In the genomic region with DNA sequence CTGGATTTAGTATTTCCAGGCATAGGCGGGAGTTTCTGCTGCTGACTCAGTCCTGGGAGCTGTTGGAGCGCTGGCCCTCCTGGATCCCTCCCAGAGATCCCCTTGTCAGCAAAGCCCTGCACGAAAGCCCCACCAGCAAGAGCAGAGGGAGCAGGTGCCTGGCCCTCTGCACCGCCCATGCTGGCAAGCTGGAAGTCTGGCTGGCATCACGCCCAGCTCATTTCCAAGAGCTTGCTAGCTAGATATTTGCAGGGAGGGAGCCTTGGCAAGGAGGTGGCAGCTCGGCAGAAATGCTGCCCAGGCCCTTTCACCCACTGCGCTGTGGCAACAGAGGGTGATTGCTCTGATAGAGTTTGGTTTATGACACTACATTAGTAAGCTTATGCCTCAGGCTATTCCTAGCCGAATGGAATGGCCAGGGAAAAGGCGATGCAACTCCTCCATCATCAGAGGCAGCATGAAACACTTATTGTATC, we compare ENCODE assay signal across 8 cellular contexts.
DNase-seq lines count a peak whose midpoint lies in the region; ATAC-seq and TF ChIP-seq lines count a peak whose summit lies in the region.

No MANE protein-coding gene starts in this region.

- H4K20me1 ChIP-seq in fibroblast of lung (ENCODE audit: control insufficient read depth, extremely low read depth, insufficient read depth, low read length), result no peaks in the 10 kb centered on the region

- H2AFZ ChIP-seq in fibroblast of lung (ENCODE audit: low read length), result no peak overlapping the region

- no peak overlapping the region for H3K27ac Mint-ChIP-seq in activated naive CD8-positive, alpha-beta T cell treated with anti-CD3 and anti-CD28 coated beads, Interleukin-2, amount 50 U/mL, for 24 hours
- H3K27ac Mint-ChIP-seq in osteocyte (ENCODE audit: unreplicated experiment) (no peak overlapping the region), T-cell (no peak overlapping the region)
- H3K27ac Mint-ChIP-seq in activated T-cell treated with anti-CD3 and anti-CD28 coated beads, Interleukin-2, amount 50 U/mL, for 24 hours, result no peak overlapping the region

- no peaks in the 10 kb centered on the region for H3K9me3 Mint-ChIP-seq in activated naive CD8-positive, alpha-beta T cell treated with anti-CD3 and anti-CD28 coated beads, Interleukin-2, amount 50 U/mL, for 24 hours
- H3K9me3 Mint-ChIP-seq in osteocyte (ENCODE audit: unreplicated experiment), result no peaks in the 10 kb centered on the region
- H3K9me3 Mint-ChIP-seq in T-cell, result no peaks in the 10 kb centered on the region
- no peaks in the 10 kb centered on the region for H3K9me3 Mint-ChIP-seq in activated T-cell treated with anti-CD3 and anti-CD28 coated beads, Interleukin-2, amount 50 U/mL, for 24 hours

- TF ChIP-seq CTCF in fibroblast of lung (conservative IDR thresholded peaks at IDR 0.05 in 1 of 2, IDR thresholded peaks at IDR 0.05 in 1 of 2; ENCODE audit: low read depth in 1 of 2, low read length in 2 of 2) (no peak), ovary (IDR thresholded peaks at IDR 0.05) (no peak), osteocyte (IDR thresholded peaks at IDR 0.05) (no peak)

- no peak for TF ChIP-seq EP300 in ovary (IDR thresholded peaks at IDR 0.05)

- no peak overlapping the region for H3K9ac ChIP-seq in fibroblast of lung (ENCODE audit: insufficient read depth, low read length)

- WGBS in ovary, 3 donors, result 26 to 28% (median 28%) methylated on average over 9 of the region's 9 CpGs

- no peaks in the 10 kb centered on the region for H3K79me2 ChIP-seq in fibroblast of lung (ENCODE audit: control insufficient read depth, insufficient read depth, low read length)

- TF ChIP-seq POLR2A in ovary (IDR thresholded peaks at IDR 0.05), result no peak

- no peak overlapping the region for H3K4me3 ChIP-seq in fibroblast of lung (replicated peaks in 1 of 4; ENCODE audit: control extremely low read depth in 1 of 4, insufficient read depth in 1 of 4, low read depth in 3 of 4, low read length in 4 of 4)
- no peak overlapping the region for H3K4me3 ChIP-seq in ovary

- H3K27ac ChIP-seq in fibroblast of lung (ENCODE audit: insufficient read depth, low read length) (no peak overlapping the region), ovary (no peak overlapping the region)

- H3K4me1 Mint-ChIP-seq in activated naive CD8-positive, alpha-beta T cell treated with anti-CD3 and anti-CD28 coated beads, Interleukin-2, amount 50 U/mL, for 24 hours, result no peaks in the 10 kb centered on the region
- H3K4me1 Mint-ChIP-seq in osteocyte (ENCODE audit: unreplicated experiment) (no peaks in the 10 kb centered on the region), T-cell (no peaks in the 10 kb centered on the region)
- no peaks in the 10 kb centered on the region for H3K4me1 Mint-ChIP-seq in activated T-cell treated with anti-CD3 and anti-CD28 coated beads, Interleukin-2, amount 50 U/mL, for 24 hours (ENCODE audit: low read depth)

- H3K27me3 ChIP-seq in fibroblast of lung (ENCODE audit: control insufficient read depth, insufficient read depth, low read length), result peaks cover 2% of the 10 kb centered on the region
- no peaks in the 10 kb centered on the region for H3K27me3 ChIP-seq in ovary

- H3K9me3 ChIP-seq in fibroblast of lung (ENCODE audit: control insufficient read depth, insufficient read depth, low read depth, low read length), result no peaks in the 10 kb centered on the region
- no peaks in the 10 kb centered on the region for H3K9me3 ChIP-seq in ovary

- POLR2A ChIA-PET in T-cell (lab: Charles Lee), result no interaction called here

- CTCF ChIA-PET in T-cell (lab: Charles Lee), result no interaction called here

- intact Hi-C loops in ovary (cut with DNase I), result no loop called here

- H3K4me1 ChIP-seq in fibroblast of lung (ENCODE audit: control insufficient read depth, extremely low read depth, insufficient read depth, low read length) (no peaks in the 10 kb centered on the region), ovary (ENCODE audit: insufficient read depth) (peaks cover 3% of the 10 kb centered on the region)

- H3K4me3 Mint-ChIP-seq in activated naive CD8-positive, alpha-beta T cell treated with anti-CD3 and anti-CD28 coated beads, Interleukin-2, amount 50 U/mL, for 24 hours, result no peak overlapping the region
- H3K4me3 Mint-ChIP-seq in osteocyte (ENCODE audit: unreplicated experiment) (no peak overlapping the region), T-cell (no peak overlapping the region)
- H3K4me3 Mint-ChIP-seq in activated T-cell treated with anti-CD3 and anti-CD28 coated beads, Interleukin-2, amount 50 U/mL, for 24 hours, result no peak overlapping the region

- peaks cover 4% of the 10 kb centered on the region for H3K27me3 Mint-ChIP-seq in activated naive CD8-positive, alpha-beta T cell treated with anti-CD3 and anti-CD28 coated beads, Interleukin-2, amount 50 U/mL, for 24 hours
- no peaks in the 10 kb centered on the region for H3K27me3 Mint-ChIP-seq in osteocyte (ENCODE audit: unreplicated experiment)
- peaks cover 0 to 8% of the 10 kb centered on the region in 2 donors for H3K27me3 Mint-ChIP-seq in T-cell
- peaks cover 9% of the 10 kb centered on the region for H3K27me3 Mint-ChIP-seq in activated T-cell treated with anti-CD3 and anti-CD28 coated beads, Interleukin-2, amount 50 U/mL, for 24 hours

- H3K36me3 ChIP-seq in fibroblast of lung (ENCODE audit: control insufficient read depth, insufficient read depth, low read length) (no peaks in the 10 kb centered on the region), ovary (no peaks in the 10 kb centered on the region)

- DNase-seq in DMS79 (lab: John Stamatoyannopoulos, UW), result peak; percentile 97
- DNase-seq in NCI-H524 (lab: John Stamatoyannopoulos, UW), result peak; percentile 51 to 85
- DNase-seq in fibroblast of lung (ENCODE audit: low read depth in 2 of 2), result peak; percentile 61 to 69
- peak; percentile 11 to 61 (median 46) for DNase-seq in ovary
- no peak for DNase-seq in activated naive CD8-positive, alpha-beta T cell treated with anti-CD3 and anti-CD28 coated beads, Interleukin-2, amount 50 U/mL, for 24 hours
- DNase-seq in osteocyte (ENCODE audit: extremely low spot score, unreplicated experiment), result no peak
- DNase-seq in T-cell, result no peak
- DNase-seq in activated T-cell treated with anti-CD3 and anti-CD28 coated beads, Interleukin-2, amount 50 U/mL, for 24 hours, result no peak

- H3K4me2 ChIP-seq in fibroblast of lung (ENCODE audit: extremely low read depth, insufficient read depth, low read length), result no peak overlapping the region

- no peaks in the 10 kb centered on the region for H3K36me3 Mint-ChIP-seq in activated naive CD8-positive, alpha-beta T cell treated with anti-CD3 and anti-CD28 coated beads, Interleukin-2, amount 50 U/mL, for 24 hours (ENCODE audit: low read depth)
- H3K36me3 Mint-ChIP-seq in osteocyte (ENCODE audit: unreplicated experiment), result no peaks in the 10 kb centered on the region
- no peaks in the 10 kb centered on the region for H3K36me3 Mint-ChIP-seq in T-cell
- no peaks in the 10 kb centered on the region for H3K36me3 Mint-ChIP-seq in activated T-cell treated with anti-CD3 and anti-CD28 coated beads, Interleukin-2, amount 50 U/mL, for 24 hours (ENCODE audit: low read depth)

- no peak for ATAC-seq in activated naive CD8-positive, alpha-beta T cell treated with anti-CD3 and anti-CD28 coated beads, Interleukin-2, amount 50 U/mL, for 24 hours
- ATAC-seq in T-cell (replicated peaks in 1 of 4), result no peak

Comparison
In these comparisons a context has a peak if more than half of its experiments do, and no peak if none do; other contexts are left out.
1. DNase-seq: peak in DMS79 (single experiment), NCI-H524 (2 of 2), fibroblast of lung (2 of 2) and ovary (5 of 5); none in activated naive CD8-positive, alpha-beta T cell treated with anti-CD3 and anti-CD28 coated beads, Interleukin-2, amount 50 U/mL, for 24 hours (single experiment), osteocyte (single experiment), T-cell (0 of 34) and activated T-cell treated with anti-CD3 and anti-CD28 coated beads, Interleukin-2, amount 50 U/mL, for 24 hours (single experiment).